In the genomic region with DNA sequence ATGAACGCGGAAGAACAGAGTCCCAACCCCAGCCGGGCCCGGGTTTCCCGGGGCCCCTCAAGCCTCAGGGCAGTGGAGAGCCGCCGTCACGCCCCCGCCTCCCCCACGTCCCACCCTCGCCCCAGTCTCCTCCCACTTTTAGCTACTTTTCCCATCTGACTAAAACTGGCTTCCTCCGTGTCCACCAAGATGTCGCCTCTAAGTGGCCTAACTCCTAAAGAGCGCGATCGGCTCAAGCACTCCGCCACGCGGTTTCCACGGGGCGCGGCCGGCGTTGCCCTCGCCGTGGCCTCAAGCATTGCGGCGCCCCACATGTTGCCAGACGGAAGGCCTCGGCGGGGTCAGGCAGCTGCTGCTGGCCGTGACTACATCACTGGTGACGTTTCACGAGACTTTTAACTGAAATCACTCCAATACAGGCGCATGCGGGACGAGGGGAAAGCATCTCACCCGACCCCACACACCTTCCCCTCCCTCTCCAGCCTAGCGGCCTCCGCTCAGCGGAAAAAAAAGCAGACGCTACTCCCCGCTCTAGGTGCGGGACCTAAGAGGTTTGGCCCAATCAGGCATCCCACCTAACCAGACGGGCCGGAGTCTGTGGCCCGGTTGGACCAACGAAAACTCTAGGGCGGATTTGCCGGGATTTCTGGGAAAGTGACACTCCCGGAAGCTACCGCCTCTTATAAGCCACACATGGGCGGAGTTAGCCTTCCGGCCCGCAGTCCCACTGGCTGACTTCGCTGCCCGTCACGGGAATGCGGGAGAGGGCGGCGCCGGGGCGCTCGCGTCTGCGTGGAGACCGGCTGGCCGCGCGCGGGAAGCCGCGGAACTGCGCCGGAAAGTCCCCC, we compare ENCODE assay signal across 1 cellular context.
TF ChIP-seq lines count a peak whose summit lies in the region.

TSS of gene NXT1 (plus strand) at position 785 of the 848 bp plus-strand sequence. CDS start 3,251 bp downstream, outside the sequence.

TF ChIP-seq in K562, 482 proteins besides CTCF, POLR2A, EP300 and RAD21 (continued from another document and continues in another):
- TF ChIP-seq, protein P1, sequence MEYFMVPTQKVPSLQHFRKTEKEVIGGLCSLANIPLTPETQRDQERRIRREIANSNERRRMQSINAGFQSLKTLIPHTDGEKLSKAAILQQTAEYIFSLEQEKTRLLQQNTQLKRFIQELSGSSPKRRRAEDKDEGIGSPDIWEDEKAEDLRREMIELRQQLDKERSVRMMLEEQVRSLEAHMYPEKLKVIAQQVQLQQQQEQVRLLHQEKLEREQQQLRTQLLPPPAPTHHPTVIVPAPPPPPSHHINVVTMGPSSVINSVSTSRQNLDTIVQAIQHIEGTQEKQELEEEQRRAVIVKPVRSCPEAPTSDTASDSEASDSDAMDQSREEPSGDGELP (CRISPR knock-in tag; IDR thresholded peaks at IDR 0.05; ENCODE audit: borderline replicate concordance), result peak; percentile 82; the same call in 1 of the 2 replicates
- TF ChIP-seq FUS (optimal IDR thresholded peaks at IDR 0.05; ENCODE audit: low read depth, low read length), result no peak
- no peak for TF ChIP-seq HES1 (IDR thresholded peaks at IDR 0.05; ENCODE audit: low read depth)
- TF ChIP-seq ZNF239 (CRISPR knock-in tag; IDR thresholded peaks at IDR 0.05), result no peak
- TF ChIP-seq, protein P2, sequence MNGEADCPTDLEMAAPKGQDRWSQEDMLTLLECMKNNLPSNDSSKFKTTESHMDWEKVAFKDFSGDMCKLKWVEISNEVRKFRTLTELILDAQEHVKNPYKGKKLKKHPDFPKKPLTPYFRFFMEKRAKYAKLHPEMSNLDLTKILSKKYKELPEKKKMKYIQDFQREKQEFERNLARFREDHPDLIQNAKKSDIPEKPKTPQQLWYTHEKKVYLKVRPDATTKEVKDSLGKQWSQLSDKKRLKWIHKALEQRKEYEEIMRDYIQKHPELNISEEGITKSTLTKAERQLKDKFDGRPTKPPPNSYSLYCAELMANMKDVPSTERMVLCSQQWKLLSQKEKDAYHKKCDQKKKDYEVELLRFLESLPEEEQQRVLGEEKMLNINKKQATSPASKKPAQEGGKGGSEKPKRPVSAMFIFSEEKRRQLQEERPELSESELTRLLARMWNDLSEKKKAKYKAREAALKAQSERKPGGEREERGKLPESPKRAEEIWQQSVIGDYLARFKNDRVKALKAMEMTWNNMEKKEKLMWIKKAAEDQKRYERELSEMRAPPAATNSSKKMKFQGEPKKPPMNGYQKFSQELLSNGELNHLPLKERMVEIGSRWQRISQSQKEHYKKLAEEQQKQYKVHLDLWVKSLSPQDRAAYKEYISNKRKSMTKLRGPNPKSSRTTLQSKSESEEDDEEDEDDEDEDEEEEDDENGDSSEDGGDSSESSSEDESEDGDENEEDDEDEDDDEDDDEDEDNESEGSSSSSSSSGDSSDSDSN (IDR thresholded peaks at IDR 0.05; ENCODE audit: borderline replicate concordance in 1 of 2, low read depth in 2 of 2, low read length in 2 of 2), result no peak
- no peak for TF ChIP-seq ETV5 (CRISPR knock-in tag; IDR thresholded peaks at IDR 0.05; ENCODE audit: low read depth)
- TF ChIP-seq RB1 (IDR thresholded peaks at IDR 0.05; ENCODE audit: low read depth), result 0 out of 2 replicates have a peak, but pooled peaks have one; percentile 77
- no peak for TF ChIP-seq RAD51 (IDR thresholded peaks at IDR 0.05; ENCODE audit: borderline replicate concordance, low read depth)
- peak; percentile 65 for TF ChIP-seq NFYB (IDR thresholded peaks at IDR 0.05; ENCODE audit: extremely low read depth, insufficient read length)
- no peak for TF ChIP-seq RREB1 (CRISPR knock-in tag; IDR thresholded peaks at IDR 0.05)
- TF ChIP-seq, protein P3, sequence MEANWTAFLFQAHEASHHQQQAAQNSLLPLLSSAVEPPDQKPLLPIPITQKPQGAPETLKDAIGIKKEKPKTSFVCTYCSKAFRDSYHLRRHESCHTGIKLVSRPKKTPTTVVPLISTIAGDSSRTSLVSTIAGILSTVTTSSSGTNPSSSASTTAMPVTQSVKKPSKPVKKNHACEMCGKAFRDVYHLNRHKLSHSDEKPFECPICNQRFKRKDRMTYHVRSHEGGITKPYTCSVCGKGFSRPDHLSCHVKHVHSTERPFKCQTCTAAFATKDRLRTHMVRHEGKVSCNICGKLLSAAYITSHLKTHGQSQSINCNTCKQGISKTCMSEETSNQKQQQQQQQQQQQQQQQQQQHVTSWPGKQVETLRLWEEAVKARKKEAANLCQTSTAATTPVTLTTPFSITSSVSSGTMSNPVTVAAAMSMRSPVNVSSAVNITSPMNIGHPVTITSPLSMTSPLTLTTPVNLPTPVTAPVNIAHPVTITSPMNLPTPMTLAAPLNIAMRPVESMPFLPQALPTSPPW (CRISPR knock-in tag; IDR thresholded peaks at IDR 0.05), result peak; percentile 69
- no peak for TF ChIP-seq GTF2F1 (IDR thresholded peaks at IDR 0.05; ENCODE audit: low read depth, low read length)
- TF ChIP-seq, protein P4, sequence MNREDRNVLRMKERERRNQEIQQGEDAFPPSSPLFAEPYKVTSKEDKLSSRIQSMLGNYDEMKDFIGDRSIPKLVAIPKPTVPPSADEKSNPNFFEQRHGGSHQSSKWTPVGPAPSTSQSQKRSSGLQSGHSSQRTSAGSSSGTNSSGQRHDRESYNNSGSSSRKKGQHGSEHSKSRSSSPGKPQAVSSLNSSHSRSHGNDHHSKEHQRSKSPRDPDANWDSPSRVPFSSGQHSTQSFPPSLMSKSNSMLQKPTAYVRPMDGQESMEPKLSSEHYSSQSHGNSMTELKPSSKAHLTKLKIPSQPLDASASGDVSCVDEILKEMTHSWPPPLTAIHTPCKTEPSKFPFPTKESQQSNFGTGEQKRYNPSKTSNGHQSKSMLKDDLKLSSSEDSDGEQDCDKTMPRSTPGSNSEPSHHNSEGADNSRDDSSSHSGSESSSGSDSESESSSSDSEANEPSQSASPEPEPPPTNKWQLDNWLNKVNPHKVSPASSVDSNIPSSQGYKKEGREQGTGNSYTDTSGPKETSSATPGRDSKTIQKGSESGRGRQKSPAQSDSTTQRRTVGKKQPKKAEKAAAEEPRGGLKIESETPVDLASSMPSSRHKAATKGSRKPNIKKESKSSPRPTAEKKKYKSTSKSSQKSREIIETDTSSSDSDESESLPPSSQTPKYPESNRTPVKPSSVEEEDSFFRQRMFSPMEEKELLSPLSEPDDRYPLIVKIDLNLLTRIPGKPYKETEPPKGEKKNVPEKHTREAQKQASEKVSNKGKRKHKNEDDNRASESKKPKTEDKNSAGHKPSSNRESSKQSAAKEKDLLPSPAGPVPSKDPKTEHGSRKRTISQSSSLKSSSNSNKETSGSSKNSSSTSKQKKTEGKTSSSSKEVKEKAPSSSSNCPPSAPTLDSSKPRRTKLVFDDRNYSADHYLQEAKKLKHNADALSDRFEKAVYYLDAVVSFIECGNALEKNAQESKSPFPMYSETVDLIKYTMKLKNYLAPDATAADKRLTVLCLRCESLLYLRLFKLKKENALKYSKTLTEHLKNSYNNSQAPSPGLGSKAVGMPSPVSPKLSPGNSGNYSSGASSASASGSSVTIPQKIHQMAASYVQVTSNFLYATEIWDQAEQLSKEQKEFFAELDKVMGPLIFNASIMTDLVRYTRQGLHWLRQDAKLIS (CRISPR knock-in tag; IDR thresholded peaks at IDR 0.05), result no peak
- TF ChIP-seq KHSRP (IDR thresholded peaks at IDR 0.05), result no peak
- TF ChIP-seq RFX5 (IDR thresholded peaks at IDR 0.05; ENCODE audit: low read depth, low read length), result no peak
- TF ChIP-seq NR2C1 (IDR thresholded peaks at IDR 0.05), result no peak
- peak; percentile 55; the same call in 1 of the 2 replicates for TF ChIP-seq NR2C1 (tag; IDR thresholded peaks at IDR 0.05)
- no peak for TF ChIP-seq BMI1 (IDR thresholded peaks at IDR 0.05; ENCODE audit: low read length)
- TF ChIP-seq KDM2B (CRISPR knock-in tag; IDR thresholded peaks at IDR 0.05), result no peak
- TF ChIP-seq, protein P5, sequence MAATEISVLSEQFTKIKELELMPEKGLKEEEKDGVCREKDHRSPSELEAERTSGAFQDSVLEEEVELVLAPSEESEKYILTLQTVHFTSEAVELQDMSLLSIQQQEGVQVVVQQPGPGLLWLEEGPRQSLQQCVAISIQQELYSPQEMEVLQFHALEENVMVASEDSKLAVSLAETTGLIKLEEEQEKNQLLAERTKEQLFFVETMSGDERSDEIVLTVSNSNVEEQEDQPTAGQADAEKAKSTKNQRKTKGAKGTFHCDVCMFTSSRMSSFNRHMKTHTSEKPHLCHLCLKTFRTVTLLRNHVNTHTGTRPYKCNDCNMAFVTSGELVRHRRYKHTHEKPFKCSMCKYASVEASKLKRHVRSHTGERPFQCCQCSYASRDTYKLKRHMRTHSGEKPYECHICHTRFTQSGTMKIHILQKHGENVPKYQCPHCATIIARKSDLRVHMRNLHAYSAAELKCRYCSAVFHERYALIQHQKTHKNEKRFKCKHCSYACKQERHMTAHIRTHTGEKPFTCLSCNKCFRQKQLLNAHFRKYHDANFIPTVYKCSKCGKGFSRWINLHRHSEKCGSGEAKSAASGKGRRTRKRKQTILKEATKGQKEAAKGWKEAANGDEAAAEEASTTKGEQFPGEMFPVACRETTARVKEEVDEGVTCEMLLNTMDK (IDR thresholded peaks at IDR 0.05; ENCODE audit: borderline replicate concordance, insufficient read depth, low read depth, low read length, poor library complexity, severe bottlenecking), result no peak
- TF ChIP-seq, protein P6, sequence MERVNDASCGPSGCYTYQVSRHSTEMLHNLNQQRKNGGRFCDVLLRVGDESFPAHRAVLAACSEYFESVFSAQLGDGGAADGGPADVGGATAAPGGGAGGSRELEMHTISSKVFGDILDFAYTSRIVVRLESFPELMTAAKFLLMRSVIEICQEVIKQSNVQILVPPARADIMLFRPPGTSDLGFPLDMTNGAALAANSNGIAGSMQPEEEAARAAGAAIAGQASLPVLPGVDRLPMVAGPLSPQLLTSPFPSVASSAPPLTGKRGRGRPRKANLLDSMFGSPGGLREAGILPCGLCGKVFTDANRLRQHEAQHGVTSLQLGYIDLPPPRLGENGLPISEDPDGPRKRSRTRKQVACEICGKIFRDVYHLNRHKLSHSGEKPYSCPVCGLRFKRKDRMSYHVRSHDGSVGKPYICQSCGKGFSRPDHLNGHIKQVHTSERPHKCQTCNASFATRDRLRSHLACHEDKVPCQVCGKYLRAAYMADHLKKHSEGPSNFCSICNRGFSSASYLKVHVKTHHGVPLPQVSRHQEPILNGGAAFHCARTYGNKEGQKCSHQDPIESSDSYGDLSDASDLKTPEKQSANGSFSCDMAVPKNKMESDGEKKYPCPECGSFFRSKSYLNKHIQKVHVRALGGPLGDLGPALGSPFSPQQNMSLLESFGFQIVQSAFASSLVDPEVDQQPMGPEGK (CRISPR knock-in tag; IDR thresholded peaks at IDR 0.05; ENCODE audit: borderline replicate concordance), result no peak
- TF ChIP-seq MEIS2 (IDR thresholded peaks at IDR 0.05; ENCODE audit: partially characterized antibody), result peak; percentile 22
- no peak for TF ChIP-seq ZNF76 (CRISPR knock-in tag; IDR thresholded peaks at IDR 0.05; ENCODE audit: borderline replicate concordance)
- peak; percentile 71 for TF ChIP-seq KDM5B (IDR thresholded peaks at IDR 0.05; ENCODE audit: insufficient replicate concordance, low read depth, low read length)
- peak; percentile 24 for TF ChIP-seq RBBP5 (IDR thresholded peaks at IDR 0.05; ENCODE audit: borderline replicate concordance, insufficient read depth, low read length, poor library complexity, severe bottlenecking)
- no peak; a peak in 1 of 4 replicates for TF ChIP-seq MAZ (CRISPR knock-in tag; conservative IDR thresholded peaks at IDR 0.05 in 1 of 2, IDR thresholded peaks at IDR 0.05 in 1 of 2)
- TF ChIP-seq ILF3 (IDR thresholded peaks at IDR 0.05; ENCODE audit: borderline replicate concordance), result no peak
- TF ChIP-seq, protein P7, sequence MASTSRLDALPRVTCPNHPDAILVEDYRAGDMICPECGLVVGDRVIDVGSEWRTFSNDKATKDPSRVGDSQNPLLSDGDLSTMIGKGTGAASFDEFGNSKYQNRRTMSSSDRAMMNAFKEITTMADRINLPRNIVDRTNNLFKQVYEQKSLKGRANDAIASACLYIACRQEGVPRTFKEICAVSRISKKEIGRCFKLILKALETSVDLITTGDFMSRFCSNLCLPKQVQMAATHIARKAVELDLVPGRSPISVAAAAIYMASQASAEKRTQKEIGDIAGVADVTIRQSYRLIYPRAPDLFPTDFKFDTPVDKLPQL (IDR thresholded peaks at IDR 0.05; ENCODE audit: extremely low read depth, insufficient read length), result no peak
- peak; percentile 91 for TF ChIP-seq RBFOX2 (IDR thresholded peaks at IDR 0.05; ENCODE audit: low read depth, low read length)
